In genomic region chr10:18071591-18071990, GRCh38 we compare ENCODE assay signal across 26 cellular contexts.
"Had no signal": no experiment of that assay in that cellular context is flagged by ENCODE, and none has a peak within 500 bp of the region (broad histone marks: within the 10 kb centered on the region; RNA-seq: fewer than 3 reads in every experiment).

No MANE protein-coding gene starts in this region.

- H3K9me3 Mint-ChIP-seq: natural killer cell treated with Interleukin-12 subunit alpha and Interleukin-12 subunit beta and Interleukin-15 and Interleukin-18, amount 100 ng/mL, for 72 hours had no signal

- H3K27ac Mint-ChIP-seq: dendritic cell treated with granulocyte-macrophage colony-stimulating factor and Interleukin-4, amounts not matched to agents 40 ng/mL and 50 ng/mL, for 4 days; effector memory CD8-positive, alpha-beta T cell; natural killer cell treated with Interleukin-12 subunit alpha and Interleukin-12 subunit beta and Interleukin-15 and Interleukin-18, amount 100 ng/mL, for 72 hours; neural progenitor cell; stimulated activated naive B cell treated with anti-CD40 and anti-IgM and Interleukin-4, amounts not matched to agents 10 μg/mL and 1 μg/mL and 100 μg/mL, for 72 hours; stimulated activated naive CD8-positive, alpha-beta T cell treated with anti-CD3 and anti-CD28 coated beads, Interleukin-15, amount 100 ng/mL, for 72 hours had no signal

- H3K4me2 ChIP-seq: neural progenitor cell had no signal

- H3K27me3 ChIP-seq: esophagus squamous epithelium, heart right ventricle, neural progenitor cell, ovary, right atrium auricular region, sigmoid colon, testis, tibial nerve, upper lobe of right lung, vagina had no signal

- H3K4me3 ChIP-seq: esophagus squamous epithelium, heart right ventricle, lung, neural progenitor cell, ovary, right atrium auricular region, sigmoid colon, skin epidermis, testis, tibial nerve, upper lobe of right lung, vagina had no signal

- H3K9me3 ChIP-seq: ovary, right atrium auricular region, sigmoid colon, testis, upper lobe of right lung, vagina had no signal

- H3K27ac ChIP-seq: esophagus squamous epithelium, heart right ventricle, neural progenitor cell, ovary, right atrium auricular region, sigmoid colon, skin epidermis, testis, tibial nerve, upper lobe of right lung, vagina had no signal

- H3K9ac ChIP-seq: neural progenitor cell had no signal

- H3K36me3 Mint-ChIP-seq: natural killer cell treated with Interleukin-12 subunit alpha and Interleukin-12 subunit beta and Interleukin-15 and Interleukin-18, amount 100 ng/mL, for 72 hours; neural progenitor cell; stimulated activated naive B cell treated with anti-CD40 and anti-IgM and Interleukin-4, amounts not matched to agents 10 μg/mL and 1 μg/mL and 100 μg/mL, for 72 hours had no signal

- DNase-seq: effector memory CD8-positive, alpha-beta T cell; esophagus squamous epithelium; heart right ventricle; kidney; left colon; left ventricle myocardium superior; mesenchymal stem cell; midbrain; nucleus accumbens; ovary; sigmoid colon; stimulated activated CD4-positive, alpha-beta T cell treated with anti-CD3 and anti-CD28 coated beads, Interleukin-2, amount 100 ng/mL, for 24 hours; stimulated activated CD4-positive, alpha-beta T cell treated with anti-CD3 and anti-CD28 coated beads, Interleukin-4, amount 100 ng/mL, for 4 hours; stimulated activated naive B cell treated with anti-CD40 and anti-IgM and Interleukin-4, amounts not matched to agents 10 μg/mL and 1 μg/mL and 100 μg/mL, for 72 hours; stimulated activated naive CD8-positive, alpha-beta T cell treated with anti-CD3 and anti-CD28 coated beads, Interleukin-15, amount 100 ng/mL, for 72 hours; testis; upper lobe of right lung had no signal

- ATAC-seq: effector memory CD8-positive, alpha-beta T cell; heart right ventricle; left colon; left ventricle myocardium superior; natural killer cell treated with Interleukin-12 subunit alpha and Interleukin-12 subunit beta and Interleukin-15 and Interleukin-18, amount 100 ng/mL, for 72 hours; stimulated activated naive B cell treated with anti-CD40 and anti-IgM and Interleukin-4, amounts not matched to agents 10 μg/mL and 1 μg/mL and 100 μg/mL, for 72 hours; stimulated activated naive CD8-positive, alpha-beta T cell treated with anti-CD3 and anti-CD28 coated beads, Interleukin-15, amount 100 ng/mL, for 72 hours; upper lobe of right lung had no signal

- H3K4me1 Mint-ChIP-seq: neural progenitor cell; stimulated activated naive B cell treated with anti-CD40 and anti-IgM and Interleukin-4, amounts not matched to agents 10 μg/mL and 1 μg/mL and 100 μg/mL, for 72 hours; stimulated activated naive CD8-positive, alpha-beta T cell treated with anti-CD3 and anti-CD28 coated beads, Interleukin-15, amount 100 ng/mL, for 72 hours had no signal

- H3K27me3 Mint-ChIP-seq: stimulated activated naive CD8-positive, alpha-beta T cell treated with anti-CD3 and anti-CD28 coated beads, Interleukin-15, amount 100 ng/mL, for 72 hours had no signal

- H2AFZ ChIP-seq: neural progenitor cell had no signal

- FAIRE-seq: frontal cortex had no signal

- H3K4me1 ChIP-seq: esophagus squamous epithelium, neural progenitor cell, right atrium auricular region, sigmoid colon, testis, tibial nerve, upper lobe of right lung, vagina had no signal

- H3K36me3 ChIP-seq: esophagus squamous epithelium, heart right ventricle, neural progenitor cell, ovary, right atrium auricular region, sigmoid colon, tibial nerve, upper lobe of right lung, vagina had no signal

- H3K4me3 Mint-ChIP-seq: dendritic cell treated with granulocyte-macrophage colony-stimulating factor and Interleukin-4, amounts not matched to agents 40 ng/mL and 50 ng/mL, for 4 days; effector memory CD8-positive, alpha-beta T cell; natural killer cell treated with Interleukin-12 subunit alpha and Interleukin-12 subunit beta and Interleukin-15 and Interleukin-18, amount 100 ng/mL, for 72 hours; neural progenitor cell; stimulated activated naive B cell treated with anti-CD40 and anti-IgM and Interleukin-4, amounts not matched to agents 10 μg/mL and 1 μg/mL and 100 μg/mL, for 72 hours; stimulated activated naive CD8-positive, alpha-beta T cell treated with anti-CD3 and anti-CD28 coated beads, Interleukin-15, amount 100 ng/mL, for 72 hours had no signal
